Comparison of ENCODE assay signal across 16 cellular contexts in genomic region chr1:169100208-169100882, GRCh38. TPM values are rescaled to one million over a fixed set of nuclear protein-coding genes. Genes with fewer than 3 reads are reported as not detected.
DNase-seq lines count a peak whose midpoint lies in the region; ATAC-seq and TF ChIP-seq lines count a peak whose summit lies in the region.
"Had no signal": no experiment of that assay in that cellular context is flagged by ENCODE, and none has a peak within 500 bp of the region (broad histone marks: within the 10 kb centered on the region; RNA-seq: fewer than 3 reads in every experiment).

No MANE protein-coding gene starts in this region.

- no peaks in the 10 kb centered on the region for H4K20me1 ChIP-seq in PC-9 (ENCODE audit: insufficient read depth)

- no peaks in the 10 kb centered on the region for H3K9me2 ChIP-seq in PC-9 (ENCODE audit: insufficient read depth)

- CTCF ChIA-PET in PC-9 (lab: Charles Lee): no interaction called here

- intact Hi-C loops in PC-9 (cut with micrococcal nuclease; ENCODE audit: unreplicated experiment): loop anchor here (10.0 kb wide), 1 partner anchor 126 kb away; no protein-coding TSS in a partner anchor

- POLR2A ChIA-PET in PC-9 (lab: Charles Lee; ENCODE audit: unreplicated experiment): no interaction called here

- no peaks in the 10 kb centered on the region for H3F3A ChIP-seq in PC-9 (ENCODE audit: insufficient read depth, low read depth)

- no peak for DNase-seq in PC-9
- DNase-seq in medulla oblongata (ENCODE audit: extremely low spot score): peak; percentile 45
- DNase-seq in type B pancreatic cell (ENCODE audit: extremely low spot score, unreplicated experiment): no peak
- DNase-seq in stimulated activated CD4-positive, alpha-beta T cell treated with anti-CD3 and anti-CD28 coated beads, Interleukin-4, amount 100 ng/mL, for 1 hour: no peak
- DNase-seq: AML-193; CD4-positive, CD25-positive, alpha-beta regulatory T cell; DMS79 treated with DMSO at 0.1 percent for 48 hours; KBM-7; NCI-H1048; NCI-H1694; NCI-H748 treated with DMSO at 0.1 percent for 48 hours had no signal

- H3K36me3 ChIP-seq in PC-9 (ENCODE audit: low read depth) (no peaks in the 10 kb centered on the region), duodenal mucosa (ENCODE audit: control insufficient read depth in 1 of 2, insufficient read depth in 2 of 2, low read length in 2 of 2) (no peaks in the 10 kb centered on the region)

- no peak overlapping the region for H3K27ac Mint-ChIP-seq in type B pancreatic cell

- H3K9me3 Mint-ChIP-seq in type B pancreatic cell: peaks cover 8% of the 10 kb centered on the region

- no peaks in the 10 kb centered on the region for H3K36me3 Mint-ChIP-seq in type B pancreatic cell

- H3K4me3 ChIP-seq in PC-9: no peak overlapping the region
- peak overlapping the region; percentile 23 to 34 for H3K4me3 ChIP-seq in duodenal mucosa (ENCODE audit: low read depth in 1 of 2, low read length in 2 of 2)

- H3K9me3 ChIP-seq in PC-9 (ENCODE audit: insufficient read depth, low read depth) (no peaks in the 10 kb centered on the region), duodenal mucosa (ENCODE audit: control insufficient read depth in 1 of 2, low read length in 2 of 2) (no peaks in the 10 kb centered on the region)

- peaks cover 4% of the 10 kb centered on the region for H3K4me1 Mint-ChIP-seq in type B pancreatic cell (ENCODE audit: unreplicated experiment)

- H3K4me1 ChIP-seq in PC-9 (replicated peaks; ENCODE audit: insufficient read depth) (peaks cover 24% of the 10 kb centered on the region), duodenal mucosa (ENCODE audit: control insufficient read depth in 1 of 2, insufficient read depth in 2 of 2, low read length in 2 of 2) (peaks cover 46 to 51% of the 10 kb centered on the region in 2 donors)

- H3K27ac ChIP-seq in PC-9: no peak overlapping the region
- no peak overlapping the region for H3K27ac ChIP-seq in duodenal mucosa (ENCODE audit: low read depth, low read length)

- BruUV-seq in PC-9 (replicated peaks; lab: Mats Ljungman, UMichigan): no TSS peak

- no peak overlapping the region for H3K4me2 ChIP-seq in PC-9

- H3K27me3 ChIP-seq in PC-9 (ENCODE audit: insufficient read depth, low read depth) (no peaks in the 10 kb centered on the region), duodenal mucosa (ENCODE audit: control insufficient read depth in 1 of 2, insufficient read depth in 2 of 2, low read length in 2 of 2) (no peaks in the 10 kb centered on the region)

- peak overlapping the region in 1 of 2 donors; percentile 20 for H3K9ac ChIP-seq in duodenal mucosa (ENCODE audit: low read depth in 1 of 2, low read length in 2 of 2)

- TF ChIP-seq CTCF in PC-9 (conservative IDR thresholded peaks at IDR 0.05): no peak
- TF ChIP-seq CTCF in type B pancreatic cell (conservative IDR thresholded peaks at IDR 0.05): no peak

- 0 out of 2 replicates have a peak overlapping the region, but pooled peaks have one; percentile 3 for H2AFZ ChIP-seq in PC-9

- no peaks in the 10 kb centered on the region for H3K27me3 Mint-ChIP-seq in type B pancreatic cell

- H3K4me3 Mint-ChIP-seq in type B pancreatic cell: peak overlapping the region; percentile 34
- H3K4me3 Mint-ChIP-seq: CD4-positive, CD25-positive, alpha-beta regulatory T cell had no signal

- no peaks in the 10 kb centered on the region for H3K79me2 ChIP-seq in PC-9 (ENCODE audit: low read depth)

- no peak for ATAC-seq in GM19452 (IDR thresholded peaks at IDR 0.05; ENCODE audit: unreplicated experiment)
- no peak for ATAC-seq in HG03108 (IDR thresholded peaks at IDR 0.05; ENCODE audit: unreplicated experiment)
- ATAC-seq: HCT116, Right ventricle myocardium inferior had no signal

RNA-seq across cellular contexts. Expression of gene ATP1B1, which starts 6.1 kb away (rescaled TPM):
- total RNA-seq in PC-9 (2021) (110 and 113 TPM in 2 replicates), type B pancreatic cell (ENCODE audit: low replicate concordance) (237 and 306 TPM in 2 replicates)
